ENCODE assay signal across 30 cellular contexts in genomic region chr1:75841421-75841820, GRCh38. TPM values are rescaled to one million over a fixed set of nuclear protein-coding genes. Genes with fewer than 3 reads are reported as not detected.
"Had no signal": no experiment of that assay in that cellular context is flagged by ENCODE, and none has a peak within 500 bp of the region (broad histone marks: within the 10 kb centered on the region; RNA-seq: fewer than 3 reads in every experiment).

No MANE protein-coding gene starts in this region.

- DNase-seq: activated CD4-positive, alpha-beta memory T cell treated with anti-CD3 and anti-CD28 coated beads for 36 hours; activated CD4-positive, alpha-beta T cell treated with anti-CD3 and anti-CD28 coated beads for 36 hours; activated CD4-positive, alpha-beta T cell treated with anti-CD3 and anti-CD28 coated beads, Interleukin-2, amount 10 ng/mL, durations not matched to agents 24 days and 14 days; activated CD4-positive, CD25-positive, alpha-beta regulatory T cell; activated CD4-positive, CD25-positive, alpha-beta regulatory T cell treated with anti-CD3 and anti-CD28 coated beads, Interleukin-2, amount 50 U/mL, for 72 hours; activated CD8-positive, alpha-beta memory T cell treated with anti-CD3 and anti-CD28 coated beads, Interleukin-2, amount 10 ng/mL, durations not matched to agents 7 days and 5 days; activated CD8-positive, alpha-beta memory T cell treated with anti-CD3 and anti-CD28 coated beads, Interleukin-2, amount 50 U/mL, for 4 hours; activated CD8-positive, alpha-beta T cell treated with anti-CD3 and anti-CD28 coated beads, Interleukin-2, amount 10 ng/mL, durations not matched to agents 7 days and 5 days; activated effector memory CD4-positive, alpha-beta T cell treated with anti-CD3 and anti-CD28 coated beads, Interleukin-2, amount 50 U/mL, for 16 hours; activated naive CD4-positive, alpha-beta T cell treated with anti-CD3 and anti-CD28 coated beads for 36 hours; activated naive CD8-positive, alpha-beta T cell treated with anti-CD3 and anti-CD28 coated beads for 36 hours; activated naive CD8-positive, alpha-beta T cell treated with anti-CD3 and anti-CD28 coated beads, Interleukin-2, amount 50 U/mL, for 24 hours; activated T-cell treated with anti-CD3 and anti-CD28 coated beads, Interleukin-2, amount 50 U/mL, for 1 hour; activated T-cell treated with anti-CD3 and anti-CD28 coated beads, Interleukin-2, amount 50 U/mL, for 48 hours; adrenal gland; amygdala; central memory CD4-positive, alpha-beta T cell; cerebellar nuclear complex; colonic mucosa; effector CD8-positive, alpha-beta T cell; foreskin fibroblast; gastrocnemius medialis; glutamatergic neuron; heart left ventricle; T-helper 2 cell had no signal

- H3K27ac ChIP-seq: adrenal gland, ascending aorta, breast epithelium, cardiac muscle cell, colonic mucosa, gastrocnemius medialis, heart left ventricle had no signal

- H3K4me3 ChIP-seq: adrenal gland, ascending aorta, breast epithelium, cardiac muscle cell, colonic mucosa, gastrocnemius medialis, heart left ventricle had no signal

- H3K36me3 ChIP-seq: adrenal gland, ascending aorta, breast epithelium, cardiac muscle cell, colonic mucosa, gastrocnemius medialis, heart left ventricle had no signal

- FAIRE-seq: endometrium, endothelial cell of umbilical vein had no signal

- H3K27me3 ChIP-seq: adrenal gland, ascending aorta, breast epithelium, cardiac muscle cell, colonic mucosa, gastrocnemius medialis, heart left ventricle had no signal

- H3K4me1 ChIP-seq: adrenal gland, ascending aorta, breast epithelium, colonic mucosa, gastrocnemius medialis, heart left ventricle had no signal

- H3K9me3 ChIP-seq: adrenal gland, ascending aorta, breast epithelium, colonic mucosa, gastrocnemius medialis, heart left ventricle had no signal

RNA-seq across cellular contexts. Expression of gene MSH4, which starts 44.7 kb away (rescaled TPM):
- total RNA-seq: ascending aorta had no signal
- polyA plus RNA-seq: cardiac muscle cell had no signal
